1 cellular context compared by ENCODE assay signal in the genomic region with DNA sequence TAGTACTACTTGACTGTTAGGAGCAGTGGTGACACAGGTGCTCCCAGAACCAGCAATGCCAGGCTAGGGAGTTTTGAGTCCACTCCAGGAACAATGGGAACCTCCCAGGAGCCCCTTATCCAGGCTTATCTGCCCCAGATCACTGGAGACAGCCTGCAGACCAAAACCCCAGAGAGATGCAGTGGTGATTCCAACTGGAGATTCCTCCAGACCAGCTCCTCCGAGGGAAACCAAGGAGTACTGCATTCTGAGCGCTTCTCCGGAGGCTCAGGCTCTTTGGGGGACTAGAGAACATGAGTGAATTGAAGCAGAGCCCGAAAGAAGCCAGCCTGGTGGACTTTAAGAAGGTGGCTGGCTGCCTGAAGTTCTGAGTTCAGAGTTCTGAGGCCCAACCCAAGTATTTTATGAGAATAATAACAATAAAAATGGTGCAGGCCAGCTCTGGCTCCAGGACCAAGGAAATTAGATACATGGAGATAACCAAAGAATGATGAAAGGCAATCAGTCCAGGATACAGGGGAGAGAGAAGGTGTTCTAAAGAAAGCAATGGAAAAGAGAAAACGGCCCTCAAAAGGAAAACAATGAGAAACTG.
TF ChIP-seq lines count a peak whose summit lies in the region.

No MANE protein-coding gene starts in this region.

TF ChIP-seq in liver, 16 proteins besides CTCF, POLR2A, EP300 and RAD21 (continued from another document):
- TF ChIP-seq, protein P1, sequence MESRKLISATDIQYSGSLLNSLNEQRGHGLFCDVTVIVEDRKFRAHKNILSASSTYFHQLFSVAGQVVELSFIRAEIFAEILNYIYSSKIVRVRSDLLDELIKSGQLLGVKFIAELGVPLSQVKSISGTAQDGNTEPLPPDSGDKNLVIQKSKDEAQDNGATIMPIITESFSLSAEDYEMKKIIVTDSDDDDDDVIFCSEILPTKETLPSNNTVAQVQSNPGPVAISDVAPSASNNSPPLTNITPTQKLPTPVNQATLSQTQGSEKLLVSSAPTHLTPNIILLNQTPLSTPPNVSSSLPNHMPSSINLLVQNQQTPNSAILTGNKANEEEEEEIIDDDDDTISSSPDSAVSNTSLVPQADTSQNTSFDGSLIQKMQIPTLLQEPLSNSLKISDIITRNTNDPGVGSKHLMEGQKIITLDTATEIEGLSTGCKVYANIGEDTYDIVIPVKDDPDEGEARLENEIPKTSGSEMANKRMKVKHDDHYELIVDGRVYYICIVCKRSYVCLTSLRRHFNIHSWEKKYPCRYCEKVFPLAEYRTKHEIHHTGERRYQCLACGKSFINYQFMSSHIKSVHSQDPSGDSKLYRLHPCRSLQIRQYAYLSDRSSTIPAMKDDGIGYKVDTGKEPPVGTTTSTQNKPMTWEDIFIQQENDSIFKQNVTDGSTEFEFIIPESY (IDR thresholded peaks at IDR 0.05): no peak
- TF ChIP-seq NR2F2 (IDR thresholded peaks at IDR 0.05) (no peak), TAF1 (conservative IDR thresholded peaks at IDR 0.05) (no peak), JUND (IDR thresholded peaks at IDR 0.05) (no peak), FOXA2 (IDR thresholded peaks at IDR 0.05) (no peak), SP1 (IDR thresholded peaks at IDR 0.05) (no peak), HNF4A (conservative IDR thresholded peaks at IDR 0.05) (no peak), HNF4G (IDR thresholded peaks at IDR 0.05) (no peak), RXRA (IDR thresholded peaks at IDR 0.05) (no peak), YY1 (IDR thresholded peaks at IDR 0.05) (no peak)
- TF ChIP-seq, protein P2, sequence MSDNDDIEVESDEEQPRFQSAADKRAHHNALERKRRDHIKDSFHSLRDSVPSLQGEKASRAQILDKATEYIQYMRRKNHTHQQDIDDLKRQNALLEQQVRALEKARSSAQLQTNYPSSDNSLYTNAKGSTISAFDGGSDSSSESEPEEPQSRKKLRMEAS (IDR thresholded peaks at IDR 0.05): no peak
- TF ChIP-seq, protein P3, sequence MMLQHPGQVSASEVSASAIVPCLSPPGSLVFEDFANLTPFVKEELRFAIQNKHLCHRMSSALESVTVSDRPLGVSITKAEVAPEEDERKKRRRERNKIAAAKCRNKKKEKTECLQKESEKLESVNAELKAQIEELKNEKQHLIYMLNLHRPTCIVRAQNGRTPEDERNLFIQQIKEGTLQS (IDR thresholded peaks at IDR 0.05): no peak
- TF ChIP-seq, protein P4, sequence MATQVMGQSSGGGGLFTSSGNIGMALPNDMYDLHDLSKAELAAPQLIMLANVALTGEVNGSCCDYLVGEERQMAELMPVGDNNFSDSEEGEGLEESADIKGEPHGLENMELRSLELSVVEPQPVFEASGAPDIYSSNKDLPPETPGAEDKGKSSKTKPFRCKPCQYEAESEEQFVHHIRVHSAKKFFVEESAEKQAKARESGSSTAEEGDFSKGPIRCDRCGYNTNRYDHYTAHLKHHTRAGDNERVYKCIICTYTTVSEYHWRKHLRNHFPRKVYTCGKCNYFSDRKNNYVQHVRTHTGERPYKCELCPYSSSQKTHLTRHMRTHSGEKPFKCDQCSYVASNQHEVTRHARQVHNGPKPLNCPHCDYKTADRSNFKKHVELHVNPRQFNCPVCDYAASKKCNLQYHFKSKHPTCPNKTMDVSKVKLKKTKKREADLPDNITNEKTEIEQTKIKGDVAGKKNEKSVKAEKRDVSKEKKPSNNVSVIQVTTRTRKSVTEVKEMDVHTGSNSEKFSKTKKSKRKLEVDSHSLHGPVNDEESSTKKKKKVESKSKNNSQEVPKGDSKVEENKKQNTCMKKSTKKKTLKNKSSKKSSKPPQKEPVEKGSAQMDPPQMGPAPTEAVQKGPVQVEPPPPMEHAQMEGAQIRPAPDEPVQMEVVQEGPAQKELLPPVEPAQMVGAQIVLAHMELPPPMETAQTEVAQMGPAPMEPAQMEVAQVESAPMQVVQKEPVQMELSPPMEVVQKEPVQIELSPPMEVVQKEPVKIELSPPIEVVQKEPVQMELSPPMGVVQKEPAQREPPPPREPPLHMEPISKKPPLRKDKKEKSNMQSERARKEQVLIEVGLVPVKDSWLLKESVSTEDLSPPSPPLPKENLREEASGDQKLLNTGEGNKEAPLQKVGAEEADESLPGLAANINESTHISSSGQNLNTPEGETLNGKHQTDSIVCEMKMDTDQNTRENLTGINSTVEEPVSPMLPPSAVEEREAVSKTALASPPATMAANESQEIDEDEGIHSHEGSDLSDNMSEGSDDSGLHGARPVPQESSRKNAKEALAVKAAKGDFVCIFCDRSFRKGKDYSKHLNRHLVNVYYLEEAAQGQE (IDR thresholded peaks at IDR 0.05): no peak
